8 cellular contexts compared by ENCODE assay signal in the genomic region with DNA sequence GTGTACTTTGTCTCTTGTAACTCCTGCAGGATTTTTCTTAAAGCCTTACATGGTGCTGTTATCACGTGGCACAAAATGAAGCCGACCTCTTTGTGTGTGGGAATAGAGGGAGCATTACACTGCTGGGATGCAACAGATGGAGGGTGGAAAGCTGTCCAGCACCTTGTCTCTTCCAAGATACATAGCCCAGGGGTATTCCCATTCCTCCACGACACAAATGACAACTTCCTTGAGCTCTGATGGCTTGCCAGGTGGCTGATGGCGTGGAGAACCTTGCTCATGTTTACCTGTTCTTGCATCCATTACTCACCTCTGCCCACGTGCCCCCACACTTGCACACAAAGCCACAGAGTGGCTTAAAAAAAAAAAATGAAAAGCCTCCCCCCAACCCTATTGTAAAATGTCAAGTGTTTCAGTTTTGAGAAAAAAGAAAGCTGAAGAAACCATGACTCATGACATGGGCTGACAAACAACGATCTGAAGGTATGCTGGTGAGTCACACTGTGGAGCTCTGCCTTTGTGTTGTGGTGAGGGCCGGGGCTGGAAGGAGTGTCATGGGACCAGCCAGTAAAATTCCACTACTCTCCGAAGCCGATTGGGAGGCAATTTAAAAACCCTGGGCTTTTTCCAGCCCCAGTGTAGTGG. TPM values are rescaled to one million over a fixed set of nuclear protein-coding genes. Genes with fewer than 3 reads are reported as not detected.
DNase-seq lines count a peak whose midpoint lies in the region; ATAC-seq and TF ChIP-seq lines count a peak whose summit lies in the region.

No MANE protein-coding gene starts in this region.

- H4K8ac ChIP-seq in mesenchymal stem cell (ENCODE audit: low read length) = peak overlapping the region; percentile 47

- no peak overlapping the region for H2BK120ac ChIP-seq in mesenchymal stem cell (ENCODE audit: low read depth, low read length)

- peaks cover 15% of the 10 kb centered on the region for H3K9me3 Mint-ChIP-seq in activated CD8-positive, alpha-beta T cell treated with anti-CD3 and anti-CD28 coated beads for 36 hours

- peak overlapping the region; percentile 84 for H3K9ac ChIP-seq in mesenchymal stem cell (ENCODE audit: low read length)

- H3K79me1 ChIP-seq in mesenchymal stem cell (replicated peaks; ENCODE audit: low read length, poor library complexity, severe bottlenecking) = peaks cover 2% of the 10 kb centered on the region

- DNase-seq in A172 (ENCODE audit: low spot score) (peak; percentile 99), NCI-H510A treated with DMSO at 0.1 percent for 48 hours (lab: John Stamatoyannopoulos, UW) (peak; percentile 80), mesenchymal stem cell (peak; percentile 99)
- DNase-seq in activated CD8-positive, alpha-beta T cell treated with anti-CD3 and anti-CD28 coated beads for 36 hours = peak; percentile 94
- peak; percentile 62 to 77 for DNase-seq in stimulated activated CD8-positive, alpha-beta memory T cell treated with anti-CD3 and anti-CD28 coated beads, Interleukin-15, amount 100 ng/mL, for 4 hours (ENCODE audit: low read depth in 2 of 2)

- H2BK12ac ChIP-seq in mesenchymal stem cell (ENCODE audit: low read length in 2 of 2) = peak overlapping the region; percentile 64 to 91

- CTCF ChIA-PET in activated CD8-positive, alpha-beta T cell treated with anti-CD3 and anti-CD28 coated beads for 36 hours (lab: Charles Lee) = interaction anchor here (0.6 to 3.5 kb wide), 8 partner anchors 8 to 183 kb away, joined by 3 to 31 read pairs (median 4); no protein-coding TSS in a partner anchor

- peak overlapping the region; percentile 75 for H3K4me3 Mint-ChIP-seq in activated CD8-positive, alpha-beta T cell treated with anti-CD3 and anti-CD28 coated beads for 36 hours

- POLR2A ChIA-PET in activated CD8-positive, alpha-beta T cell treated with anti-CD3 and anti-CD28 coated beads for 36 hours (lab: Charles Lee) = interaction anchor here (0.6 to 7.9 kb wide), 12 partner anchors 11 to 270 kb away, joined by 3 to 160 read pairs (median 6); no protein-coding TSS in a partner anchor

- H3K18ac ChIP-seq in mesenchymal stem cell (ENCODE audit: low read depth in 1 of 2, low read length in 2 of 2) = peak overlapping the region; percentile 12 to 74

- peaks cover 31% of the 10 kb centered on the region for H3K4me1 ChIP-seq in ectodermal cell (ENCODE audit: control insufficient read depth, insufficient read depth, low read length)
- peaks cover 29% of the 10 kb centered on the region for H3K4me1 ChIP-seq in mesenchymal stem cell (ENCODE audit: control insufficient read depth, insufficient read depth, low read depth, low read length)

- peak overlapping the region; percentile 59 for H2BK5ac ChIP-seq in mesenchymal stem cell (ENCODE audit: low read depth, low read length, poor library complexity, severe bottlenecking)

- no peak overlapping the region for H4K91ac ChIP-seq in mesenchymal stem cell (ENCODE audit: low read length)

- peak overlapping the region; percentile 57 for H3K4me2 ChIP-seq in mesenchymal stem cell (ENCODE audit: low read length, poor library complexity, severe bottlenecking)

- no peak overlapping the region for H3K14ac ChIP-seq in mesenchymal stem cell (ENCODE audit: low read length in 2 of 2)

- H3K27ac ChIP-seq in ectodermal cell (ENCODE audit: insufficient read depth, low read depth, low read length, poor library complexity, severe bottlenecking) (peak overlapping the region; percentile 96), mesenchymal stem cell (ENCODE audit: low read length, poor library complexity, severe bottlenecking) (peak overlapping the region; percentile 91)

- peaks cover 75% of the 10 kb centered on the region for H3K4me1 Mint-ChIP-seq in activated CD8-positive, alpha-beta T cell treated with anti-CD3 and anti-CD28 coated beads for 36 hours (ENCODE audit: low read depth)

- H3K4ac ChIP-seq in mesenchymal stem cell (ENCODE audit: low read depth in 1 of 2, low read length in 2 of 2) = peak overlapping the region in 1 of 2 experiments; percentile 60

- H2AK5ac ChIP-seq in mesenchymal stem cell (ENCODE audit: low read length, severe bottlenecking) = peak overlapping the region; percentile 4

- H3K27me3 ChIP-seq in ectodermal cell (ENCODE audit: control insufficient read depth, insufficient read depth, low read length, poor library complexity, severe bottlenecking) (no peaks in the 10 kb centered on the region), mesenchymal stem cell (ENCODE audit: control insufficient read depth in 1 of 2, insufficient read depth in 1 of 2, low read length in 2 of 2) (no peaks in the 10 kb centered on the region)

- H3K36me3 ChIP-seq in ectodermal cell (ENCODE audit: control insufficient read depth, insufficient read depth, low read length) = no peaks in the 10 kb centered on the region
- no peaks in the 10 kb centered on the region for H3K36me3 ChIP-seq in mesenchymal stem cell (ENCODE audit: control insufficient read depth in 1 of 2, insufficient read depth in 2 of 2, low read depth in 1 of 2, low read length in 2 of 2)

- intact Hi-C loops in activated CD8-positive, alpha-beta T cell treated with anti-CD3 and anti-CD28 coated beads for 36 hours (cut with micrococcal nuclease) = loop anchor here (2.0 to 5.0 kb wide), 4 partner anchors 17 to 130 kb away; no protein-coding TSS in a partner anchor

- H3K4me3 ChIP-seq in ectodermal cell (ENCODE audit: insufficient read depth, low read depth, low read length) (peak overlapping the region; percentile 4), mesenchymal stem cell (ENCODE audit: insufficient read depth in 1 of 2, low read depth in 1 of 2, low read length in 2 of 2) (peak overlapping the region in 1 of 2 experiments; percentile 49)

- H3K36me3 Mint-ChIP-seq in activated CD8-positive, alpha-beta T cell treated with anti-CD3 and anti-CD28 coated beads for 36 hours (ENCODE audit: low read depth) = peaks cover 52% of the 10 kb centered on the region

- H2AFZ ChIP-seq in mesenchymal stem cell (ENCODE audit: low read depth, low read length) = no peak overlapping the region

- ATAC-seq in GM18861 (IDR thresholded peaks at IDR 0.05; ENCODE audit: unreplicated experiment) = peak; percentile 36
- peak; percentile 41 for ATAC-seq in HG03108 (IDR thresholded peaks at IDR 0.05; ENCODE audit: unreplicated experiment)
- ATAC-seq in activated CD8-positive, alpha-beta T cell treated with anti-CD3 and anti-CD28 coated beads for 36 hours = peak; percentile 57

- TF ChIP-seq CTCF in activated CD8-positive, alpha-beta T cell treated with anti-CD3 and anti-CD28 coated beads for 36 hours (IDR thresholded peaks at IDR 0.05) = no peak

- no peak overlapping the region for H2BK15ac ChIP-seq in mesenchymal stem cell (ENCODE audit: low read depth, poor library complexity, severe bottlenecking)

- no peaks in the 10 kb centered on the region for H3K9me3 ChIP-seq in ectodermal cell (ENCODE audit: control insufficient read depth, low read length)
- peaks cover 3% of the 10 kb centered on the region for H3K9me3 ChIP-seq in mesenchymal stem cell (ENCODE audit: control insufficient read depth, low read length)

- 28 to 32% methylated on average over 9 of the region's 9 CpGs for WGBS in ectodermal cell, 2 experiments
- 16% methylated on average over 8 of the region's 9 CpGs for WGBS in mesenchymal stem cell

- H3K27ac Mint-ChIP-seq in activated CD8-positive, alpha-beta T cell treated with anti-CD3 and anti-CD28 coated beads for 36 hours = peak overlapping the region; percentile 100

- peaks cover 3% of the 10 kb centered on the region for H3K27me3 Mint-ChIP-seq in activated CD8-positive, alpha-beta T cell treated with anti-CD3 and anti-CD28 coated beads for 36 hours

- no peak overlapping the region for H3K23ac ChIP-seq in mesenchymal stem cell (ENCODE audit: low read length in 2 of 2)

RNA-seq across cellular contexts. Expression of a gene that starts 32.0 kb away (rescaled TPM):
- total RNA-seq in A172 (2014; rRNA removed; shearing (Covaris generic)) = 348 and 477 TPM in 2 replicates
- total RNA-seq in activated CD8-positive, alpha-beta T cell treated with anti-CD3 and anti-CD28 coated beads for 36 hours = 100 to 1,000 TPM; 234 to 241 TPM
- 349 TPM for polyA plus RNA-seq in ectodermal cell (2013, experiment 1 of 4)
- 353 TPM for polyA plus RNA-seq in ectodermal cell (2013, experiment 2 of 4)
- polyA plus RNA-seq in ectodermal cell (2013, experiment 3 of 4) = 329 TPM
- polyA plus RNA-seq in ectodermal cell (2013, experiment 4 of 4) = 381 TPM
- 332 TPM for polyA plus RNA-seq in mesenchymal stem cell (2013, experiment 1 of 2)
- polyA plus RNA-seq in mesenchymal stem cell (2013, experiment 2 of 2) = 334 TPM
